Comparison of ENCODE assay signal across 8 cellular contexts in the genomic region with DNA sequence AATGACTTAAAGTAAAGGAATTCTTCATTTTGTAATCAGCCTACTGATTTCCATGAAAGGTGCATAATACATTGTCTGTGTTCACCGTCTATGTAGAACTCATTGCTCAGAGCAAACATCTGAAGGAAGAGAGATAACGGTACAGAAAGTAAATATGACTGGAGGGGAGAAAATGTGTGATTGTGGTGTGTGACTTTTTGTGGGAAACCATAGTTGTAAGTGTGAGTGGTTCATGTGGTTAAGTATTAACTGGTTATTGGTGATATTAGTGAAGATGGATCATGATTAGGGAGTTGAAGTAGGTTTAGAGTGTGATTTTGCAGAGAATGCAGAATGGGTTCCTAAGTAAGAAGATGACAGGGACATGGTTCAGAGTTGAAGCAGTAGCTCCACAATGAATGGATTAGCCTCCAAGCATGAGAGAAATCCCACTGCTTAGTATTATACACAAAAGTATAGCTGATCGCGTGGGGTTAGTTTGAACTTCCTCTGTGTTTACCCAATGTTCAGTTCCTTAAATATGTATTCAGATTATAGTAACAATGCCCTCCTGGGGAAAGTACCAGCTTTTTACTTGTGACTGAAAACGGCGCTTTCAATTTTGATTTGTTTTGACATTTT.
DNase-seq lines count a peak whose midpoint lies in the region; ATAC-seq lines count a peak whose summit lies in the region.

No MANE protein-coding gene starts in this region.

- peak overlapping the region; percentile 30 to 82 (median 72) for H3K4me3 Mint-ChIP-seq in naive B cell

- no peaks in the 10 kb centered on the region for H3K27me3 Mint-ChIP-seq in naive B cell

- peaks cover 43 to 64% (median 49%) of the 10 kb centered on the region in 3 donors for H3K4me1 Mint-ChIP-seq in naive B cell

- ATAC-seq in GM18520 (IDR thresholded peaks at IDR 0.05; ENCODE audit: unreplicated experiment) (peak; percentile 85), GM21529 (IDR thresholded peaks at IDR 0.05; ENCODE audit: unreplicated experiment) (peak; percentile 96), HG03469 (IDR thresholded peaks at IDR 0.05; ENCODE audit: unreplicated experiment) (peak; percentile 91), naive B cell (ENCODE audit: low read depth in 2 of 2) (peak; percentile 96 to 97)

- H3K9me3 Mint-ChIP-seq in naive B cell, result no peaks in the 10 kb centered on the region

- peak overlapping the region; percentile 30 to 96 (median 62) for H3K27ac Mint-ChIP-seq in naive B cell

- H3K36me3 Mint-ChIP-seq in naive B cell, result peaks cover 7 to 13% of the 10 kb centered on the region in 2 donors

- DNase-seq in naive B cell (peak; percentile 51), NCI-H748 treated with DMSO at 0.1 percent for 48 hours (lab: John Stamatoyannopoulos, UW) (no peak), NCI-H446 (lab: John Stamatoyannopoulos, UW) (no peak), cerebellar nuclear complex (lab: John Stamatoyannopoulos, UW) (no peak), AG08395 (ENCODE audit: low spot score) (no peak)
